ENCODE assay signal across 14 cellular contexts in genomic region chr9:135023389-135023788, GRCh38.
DNase-seq lines count a peak whose midpoint lies in the region; ATAC-seq, FAIRE-seq and TF ChIP-seq lines count a peak whose summit lies in the region.
"Had no signal": no experiment of that assay in that cellular context is flagged by ENCODE, and none has a peak within 500 bp of the region (broad histone marks: within the 10 kb centered on the region; RNA-seq: fewer than 3 reads in every experiment).

No MANE protein-coding gene starts in this region.

- no peaks in the 10 kb centered on the region for H3K36me3 Mint-ChIP-seq in CD4-positive, alpha-beta memory T cell

- CTCF ChIA-PET in CD4-positive, alpha-beta memory T cell (lab: Charles Lee; ENCODE audit: partially characterized antibody), result no interaction called here

- H3K4me3 Mint-ChIP-seq in CD4-positive, alpha-beta memory T cell, result no peak overlapping the region

- in situ Hi-C loops in brain microvascular endothelial cell (cut with HindIII; ENCODE audit: low pct_ligation_motif_present, low sequenced_read_pairs), result no loop called here

- no peak for TF ChIP-seq CTCF in BE2C (IDR thresholded peaks at IDR 0.05; ENCODE audit: low read depth, low read length)
- TF ChIP-seq CTCF in brain microvascular endothelial cell (IDR thresholded peaks at IDR 0.05; ENCODE audit: low read depth, low read length, missing control alignments), result no peak
- TF ChIP-seq CTCF in kidney (IDR thresholded peaks at IDR 0.05; ENCODE audit: borderline replicate concordance, extremely low read depth, insufficient read depth), result no peak

- peaks cover 0 to 2% (median 0%) of the 10 kb centered on the region in 8 donors for H3K9me3 Mint-ChIP-seq in CD4-positive, alpha-beta memory T cell

- no peak overlapping the region for H3K27ac Mint-ChIP-seq in CD4-positive, alpha-beta memory T cell

- TF ChIP-seq POLR2A in erythroblast (IDR thresholded peaks at IDR 0.05; ENCODE audit: low read length), result no peak

- H3K4me3 ChIP-seq in BE2C (ENCODE audit: low read depth, low read length) (no peak overlapping the region), brain microvascular endothelial cell (ENCODE audit: low read depth, low read length) (no peak overlapping the region), kidney (ENCODE audit: low read length in 2 of 2) (no peak overlapping the region)
- no peak overlapping the region for H3K4me3 ChIP-seq in CD4-positive, alpha-beta memory T cell (ENCODE audit: low read length in 2 of 2)
- H3K4me3 ChIP-seq: HAP-1, spleen had no signal

- H3K4me1 ChIP-seq in BE2C (peaks cover 12% of the 10 kb centered on the region), kidney (ENCODE audit: control insufficient read depth in 1 of 2, insufficient read depth in 1 of 2, low read depth in 1 of 2, low read length in 2 of 2) (no peaks in the 10 kb centered on the region)
- no peaks in the 10 kb centered on the region for H3K4me1 ChIP-seq in CD4-positive, alpha-beta memory T cell (ENCODE audit: insufficient read depth, low read length)
- H3K4me1 ChIP-seq: HAP-1, spleen had no signal

- no peaks in the 10 kb centered on the region for H3K9me3 ChIP-seq in BE2C
- H3K9me3 ChIP-seq in kidney (ENCODE audit: control insufficient read depth in 1 of 2, low read length in 2 of 2), result no peaks in the 10 kb centered on the region
- no peaks in the 10 kb centered on the region for H3K9me3 ChIP-seq in CD4-positive, alpha-beta memory T cell (ENCODE audit: control insufficient read depth in 1 of 2, low read length in 2 of 2)
- H3K9me3 ChIP-seq: spleen had no signal

- H3K27me3 Mint-ChIP-seq in CD4-positive, alpha-beta memory T cell, result peaks cover 6 to 8% of the 10 kb centered on the region in 2 donors

- no peaks in the 10 kb centered on the region for H3K27me3 ChIP-seq in BE2C
- H3K27me3 ChIP-seq in brain microvascular endothelial cell (replicated peaks), result no peaks in the 10 kb centered on the region
- H3K27me3 ChIP-seq in CD4-positive, alpha-beta memory T cell (ENCODE audit: insufficient read depth, low read length), result no peaks in the 10 kb centered on the region

- H3K36me3 ChIP-seq in BE2C (no peaks in the 10 kb centered on the region), brain microvascular endothelial cell (replicated peaks) (no peaks in the 10 kb centered on the region), kidney (ENCODE audit: control insufficient read depth in 1 of 2, insufficient read depth in 2 of 2, low read length in 2 of 2) (no peaks in the 10 kb centered on the region)
- H3K36me3 ChIP-seq in CD4-positive, alpha-beta memory T cell (ENCODE audit: insufficient read depth, low read length), result no peaks in the 10 kb centered on the region
- H3K36me3 ChIP-seq: HAP-1, spleen had no signal

- intact Hi-C loops in kidney (cut with DNase I), result no loop called here
- intact Hi-C loops in CD4-positive, alpha-beta memory T cell (cut with micrococcal nuclease), result no loop called here

- ATAC-seq in HG03159 (IDR thresholded peaks at IDR 0.05; ENCODE audit: unreplicated experiment), result no peak
- no peak for ATAC-seq in HG03342 (IDR thresholded peaks at IDR 0.05; ENCODE audit: unreplicated experiment)

- no peaks in the 10 kb centered on the region for H3K4me1 Mint-ChIP-seq in CD4-positive, alpha-beta memory T cell

- POLR2A ChIA-PET in CD4-positive, alpha-beta memory T cell (lab: Charles Lee; ENCODE audit: partially characterized antibody), result no interaction called here

- no peak overlapping the region for H3K27ac ChIP-seq in brain microvascular endothelial cell
- no peak overlapping the region for H3K27ac ChIP-seq in kidney (ENCODE audit: low read depth in 2 of 2, low read length in 2 of 2)
- H3K27ac ChIP-seq in CD4-positive, alpha-beta memory T cell (ENCODE audit: low read depth, low read length), result no peak overlapping the region
- H3K27ac ChIP-seq: spleen had no signal

- FAIRE-seq in kidney (lab: Jason Lieb, UNC), result no peak
- FAIRE-seq: TTC549 had no signal

- DNase-seq in BE2C (peak; percentile 87), HuH-7.5 (ENCODE audit: low spot score) (peak; percentile 26), brain microvascular endothelial cell (peak; percentile 1), kidney (peak; percentile 79), erythroblast (lab: John Stamatoyannopoulos, UW) (no peak)
- no peak for DNase-seq in CD4-positive, alpha-beta memory T cell
- DNase-seq: activated CD4-positive, alpha-beta T cell treated with anti-CD3 and anti-CD28 coated beads, Interleukin-2, amount 50 U/mL, for 48 hours; DMS153; occipital lobe; spleen had no signal

- no peak overlapping the region for H3K9ac ChIP-seq in kidney (ENCODE audit: low read length in 2 of 2)

Comparison
In these comparisons a context has a peak if more than half of its experiments do, and no peak if none do; other contexts are left out.
1. DNase-seq: peak in BE2C (single experiment), HuH-7.5 (single experiment), brain microvascular endothelial cell (single experiment) and kidney (single experiment); none in erythroblast (0 of 2) and CD4-positive, alpha-beta memory T cell (0 of 5).